18 cellular contexts compared by ENCODE assay signal in genomic region chr1:54835970-54836369, GRCh38. TPM values are rescaled to one million over a fixed set of nuclear protein-coding genes. Genes with fewer than 3 reads are reported as not detected.
DNase-seq lines count a peak whose midpoint lies in the region; ATAC-seq and TF ChIP-seq lines count a peak whose summit lies in the region.
"Had no signal": no experiment of that assay in that cellular context is flagged by ENCODE, and none has a peak within 500 bp of the region (broad histone marks: within the 10 kb centered on the region; RNA-seq: fewer than 3 reads in every experiment).

No MANE protein-coding gene starts in this region.

- in situ Hi-C loops in mammary epithelial cell (cut with MboI; ENCODE audit: low sequenced_read_pairs in 2 of 2), result no loop called here

- dilution Hi-C loops in mammary epithelial cell (cut with HindIII; ENCODE audit: low sequenced_read_pairs), result no loop called here

- no peak overlapping the region for H3K4me2 ChIP-seq in mammary epithelial cell (ENCODE audit: insufficient read depth, low read depth, low read length)

- H4K20me1 ChIP-seq in mammary epithelial cell (ENCODE audit: insufficient read depth, low read length), result no peaks in the 10 kb centered on the region

- H3K4me1 ChIP-seq in breast epithelium (peaks cover 0 to 4% of the 10 kb centered on the region in 2 donors), mammary epithelial cell (ENCODE audit: insufficient read depth, low read length) (no peaks in the 10 kb centered on the region)
- H3K4me1 ChIP-seq: SJSA1 had no signal

- CTCF ChIA-PET in mammary epithelial cell (lab: Charles Lee; ENCODE audit: low non-redundant PET), result no interaction called here

- DNase-seq in breast epithelium (ENCODE audit: low spot score in 2 of 2) (peak in 1 of 2 donors; percentile 55), mammary epithelial cell (no peak), ecto neural progenitor cell (ENCODE audit: low spot score) (peak; percentile 17), posterior vena cava (ENCODE audit: low spot score) (peak; percentile 32), dermis blood vessel endothelial cell (no peak), activated gamma-delta T cell treated with Interleukin-2 at 50 U/mL for 16 hours (no peak)
- DNase-seq: AML-193; Calu3; CD4-positive, CD25-positive, alpha-beta regulatory T cell; DMS79 treated with DMSO at 0.1 percent for 48 hours; NCI-H1436 treated with DMSO at 0.1 percent for 48 hours; NCI-H2107; NCI-H510A treated with DMSO at 0.1 percent for 48 hours; NK-92 treated with Interleukin-12 subunit alpha and Interleukin-12 subunit beta, amount 100 ng/mL, for 24 hours; OCI-M1 had no signal

- H3K9ac ChIP-seq in mammary epithelial cell (ENCODE audit: insufficient read depth, low read length), result no peak overlapping the region

- H3K36me3 ChIP-seq in breast epithelium (no peaks in the 10 kb centered on the region), mammary epithelial cell (ENCODE audit: insufficient read depth, low read length) (no peaks in the 10 kb centered on the region)
- H3K36me3 ChIP-seq: SJSA1 had no signal

- no peak for TF ChIP-seq POLR2A in breast epithelium (IDR thresholded peaks at IDR 0.05)

- WGBS in mammary epithelial cell (ENCODE audit: low coverage, missing lambda C conversion rate), result 14% methylated on average over 2 of the region's 5 CpGs

- TF ChIP-seq CTCF in breast epithelium (IDR thresholded peaks at IDR 0.05) (no peak), mammary epithelial cell (conservative IDR thresholded peaks at IDR 0.05 in 1 of 2, IDR thresholded peaks at IDR 0.05 in 1 of 2; ENCODE audit: extremely low read depth in 1 of 2, insufficient read depth in 1 of 2, low read depth in 1 of 2, low read length in 2 of 2) (no peak)

- no peaks in the 10 kb centered on the region for H3K27me3 ChIP-seq in breast epithelium
- no peaks in the 10 kb centered on the region for H3K27me3 ChIP-seq in mammary epithelial cell (ENCODE audit: insufficient read depth, low read length)
- H3K27me3 ChIP-seq: SJSA1 had no signal

- no peaks in the 10 kb centered on the region for H3K79me2 ChIP-seq in mammary epithelial cell (ENCODE audit: insufficient read depth, low read length)

- no peak overlapping the region for H3K4me3 ChIP-seq in breast epithelium
- H3K4me3 ChIP-seq in mammary epithelial cell (replicated peaks in 1 of 3; ENCODE audit: insufficient read depth in 1 of 3, low read depth in 2 of 3, low read length in 3 of 3), result no peak overlapping the region
- H3K4me3 ChIP-seq: SJSA1 had no signal

- intact Hi-C loops in breast epithelium (cut with DNase I; ENCODE audit: low total_unique reads) (no loop called here), mammary epithelial cell (cut with micrococcal nuclease) (no loop called here), posterior vena cava (cut with DNase I) (no loop called here)

- H3K9me3 ChIP-seq in breast epithelium (no peaks in the 10 kb centered on the region), mammary epithelial cell (replicated peaks; ENCODE audit: insufficient read depth, low read length) (no peaks in the 10 kb centered on the region)
- H3K9me3 ChIP-seq: SJSA1 had no signal

- no peak for ATAC-seq in HG02938 (IDR thresholded peaks at IDR 0.05; ENCODE audit: unreplicated experiment)

- no peak overlapping the region for H2AFZ ChIP-seq in mammary epithelial cell (ENCODE audit: low read depth, low read length)

- BruUV-seq in mammary epithelial cell (replicated peaks; lab: Mats Ljungman, UMichigan), result no TSS peak

- peak overlapping the region; percentile 16 to 60 for H3K27ac ChIP-seq in breast epithelium
- no peak overlapping the region for H3K27ac ChIP-seq in mammary epithelial cell (ENCODE audit: insufficient read depth, low read depth, low read length)
- H3K27ac ChIP-seq: SJSA1 had no signal

RNA-seq across cellular contexts. Expression of gene TTC22, which starts 34.8 kb away (rescaled TPM):
- total RNA-seq in breast epithelium, result 10 to 100 TPM in 1 of 3 donors, 1 to 10 TPM in 1, under 1 TPM in 1; 0.32 to 15.8 (median 7.9) TPM
- 10 to 100 TPM in 1 of 2 donors, 1 to 10 TPM in 1; 7.9 to 13.3 TPM for total RNA-seq in mammary epithelial cell
- 7.0 TPM for polyA plus RNA-seq in mammary epithelial cell
- 10.0 TPM for polyA minus RNA-seq in mammary epithelial cell
- total RNA-seq in posterior vena cava, result under 1 TPM in 1 of 2 donors, not detected in 1; 0.05 TPM
- 0.17 TPM in 1 of 2 replicates, not detected in the other for total RNA-seq in dermis blood vessel endothelial cell
- total RNA-seq: LHCN-M2, SJSA1 had no signal

RNA-seq across cellular contexts. Expression of gene DHCR24, which starts 51.0 kb away (rescaled TPM):
- total RNA-seq in breast epithelium (100 to 1,000 TPM; 149 to 230 (median 157) TPM), mammary epithelial cell (100 to 1,000 TPM; 335 to 503 TPM), posterior vena cava (10 to 100 TPM in 1 of 2 donors, 1 to 10 TPM in 1; 8.0 to 27.1 TPM), dermis blood vessel endothelial cell (82.2 and 213 TPM in 2 replicates)
- 425 TPM for polyA plus RNA-seq in mammary epithelial cell
- polyA minus RNA-seq in mammary epithelial cell, result 914 TPM

Comparison
In these comparisons a context has a peak if more than half of its experiments do, and no peak if none do; other contexts are left out.
1. DNase-seq: peak in ecto neural progenitor cell (single experiment) and posterior vena cava (single experiment); none in mammary epithelial cell (single experiment), dermis blood vessel endothelial cell (single experiment) and activated gamma-delta T cell treated with Interleukin-2 at 50 U/mL for 16 hours (single experiment).